ENCODE assay signal across 14 cellular contexts in genomic region chr20:57263127-57263609, GRCh38. TPM values are rescaled to one million over a fixed set of nuclear protein-coding genes. Genes with fewer than 3 reads are reported as not detected.
DNase-seq lines count a peak whose midpoint lies in the region; ATAC-seq and TF ChIP-seq lines count a peak whose summit lies in the region.
"Had no signal": no experiment of that assay in that cellular context is flagged by ENCODE, and none has a peak within 500 bp of the region (broad histone marks: within the 10 kb centered on the region; RNA-seq: fewer than 3 reads in every experiment).

No MANE protein-coding gene starts in this region.

- H3K9me3 ChIP-seq in DOHH2 (ENCODE audit: control insufficient read depth, insufficient read depth, low read length): no peaks in the 10 kb centered on the region
- no peaks in the 10 kb centered on the region for H3K9me3 ChIP-seq in Karpas-422 (ENCODE audit: low read length)
- no peaks in the 10 kb centered on the region for H3K9me3 ChIP-seq in adrenal gland (replicated peaks in 1 of 3)
- H3K9me3 ChIP-seq: uterus had no signal

- H3K4me3 Mint-ChIP-seq in nephron: peak overlapping the region; percentile 85 to 93 (median 86)
- H3K4me3 Mint-ChIP-seq in activated CD8-positive, alpha-beta T cell treated with anti-CD3 and anti-CD28 coated beads for 36 hours: no peak overlapping the region

- H3K36me3 ChIP-seq in DOHH2 (ENCODE audit: control insufficient read depth, low read length): peaks cover 89% of the 10 kb centered on the region
- no peaks in the 10 kb centered on the region for H3K36me3 ChIP-seq in Karpas-422 (ENCODE audit: insufficient read depth, low read length)
- no peaks in the 10 kb centered on the region for H3K36me3 ChIP-seq in adrenal gland (replicated peaks in 1 of 2)
- H3K36me3 ChIP-seq: uterus had no signal

- CTCF ChIA-PET in activated CD8-positive, alpha-beta T cell treated with anti-CD3 and anti-CD28 coated beads for 36 hours (lab: Charles Lee): interaction anchor here (1.4 kb wide), 1 partner anchor 16 kb away, joined by 4 read pairs; no protein-coding TSS in a partner anchor

- no peak for ATAC-seq in activated CD8-positive, alpha-beta T cell treated with anti-CD3 and anti-CD28 coated beads for 36 hours

- TF ChIP-seq POLR2A in adrenal gland (IDR thresholded peaks at IDR 0.05): no peak

- no peak for DNase-seq in Karpas-422
- no peak for DNase-seq in dorsolateral prefrontal cortex
- no peak for DNase-seq in adrenal gland
- DNase-seq in activated gamma-delta T cell treated with Interleukin-2 at 50 U/mL for 16 hours: no peak
- DNase-seq in NCI-H2107 (lab: John Stamatoyannopoulos, UW): no peak
- no peak for DNase-seq in activated CD8-positive, alpha-beta T cell treated with anti-CD3 and anti-CD28 coated beads for 36 hours
- DNase-seq: activated gamma-delta T cell; small intestine; stimulated activated naive CD4-positive, alpha-beta T cell treated with Interleukin-2 at 50 U/mL for 16 hours; uterus had no signal

- peak overlapping the region; percentile 69; the same call in 1 of the 2 replicates for H2AFZ ChIP-seq in Karpas-422 (ENCODE audit: low read length)

- H3K79me2 ChIP-seq in DOHH2 (ENCODE audit: control insufficient read depth, low read length) (peaks cover 100% of the 10 kb centered on the region), Karpas-422 (ENCODE audit: low read length) (no peaks in the 10 kb centered on the region)

- H3K27me3 ChIP-seq in DOHH2 (ENCODE audit: control insufficient read depth, low read length) (no peaks in the 10 kb centered on the region), Karpas-422 (ENCODE audit: low read length) (no peaks in the 10 kb centered on the region), dorsolateral prefrontal cortex (peaks cover 0 to 94% (median 65%) of the 10 kb centered on the region in 45 donors), adrenal gland (peaks cover 61% of the 10 kb centered on the region)

- 55 to 72% (median 60%) methylated on average over 7 of the region's 7 CpGs for whole genome bisulfite sequencing in adrenal gland, 4 donors

- H3K9ac ChIP-seq in Karpas-422 (ENCODE audit: low read length): no peak overlapping the region

- H3F3A ChIP-seq in DOHH2 (ENCODE audit: control insufficient read depth, insufficient read depth): peaks cover 22% of the 10 kb centered on the region

- peaks cover 73% of the 10 kb centered on the region for H3K4me1 Mint-ChIP-seq in nephron
- peaks cover 5% of the 10 kb centered on the region for H3K4me1 Mint-ChIP-seq in activated CD8-positive, alpha-beta T cell treated with anti-CD3 and anti-CD28 coated beads for 36 hours (ENCODE audit: low read depth)

- H3K9me3 Mint-ChIP-seq in nephron: no peaks in the 10 kb centered on the region
- H3K9me3 Mint-ChIP-seq in activated CD8-positive, alpha-beta T cell treated with anti-CD3 and anti-CD28 coated beads for 36 hours: no peaks in the 10 kb centered on the region

- H3K36me3 Mint-ChIP-seq in nephron (ENCODE audit: low read depth): no peaks in the 10 kb centered on the region
- no peaks in the 10 kb centered on the region for H3K36me3 Mint-ChIP-seq in activated CD8-positive, alpha-beta T cell treated with anti-CD3 and anti-CD28 coated beads for 36 hours (ENCODE audit: low read depth)

- intact Hi-C loops in dorsolateral prefrontal cortex (cut with DNase I) (loop anchor here in 1 of 2 donors (10.0 kb wide), 2 partner anchors 72 to 178 kb away; no protein-coding TSS in a partner anchor), adrenal gland (cut with DNase I) (no loop called here)
- intact Hi-C loops in activated CD8-positive, alpha-beta T cell treated with anti-CD3 and anti-CD28 coated beads for 36 hours (cut with micrococcal nuclease): no loop called here

- POLR2A ChIA-PET in activated CD8-positive, alpha-beta T cell treated with anti-CD3 and anti-CD28 coated beads for 36 hours (lab: Charles Lee): no interaction called here

- TF ChIP-seq CTCF in DOHH2 (IDR thresholded peaks at IDR 0.05; ENCODE audit: low read depth, low read length, poor library complexity, severe bottlenecking) (no peak), dorsolateral prefrontal cortex (IDR thresholded peaks at IDR 0.05 in 54 of 56, conservative IDR thresholded peaks at IDR 0.05 in 2 of 56; ENCODE audit: low read depth in 1 of 56, partially characterized antibody in 56 of 56) (no peak), nephron (IDR thresholded peaks at IDR 0.05; ENCODE audit: unreplicated experiment in 3 of 3) (no peak), adrenal gland (IDR thresholded peaks at IDR 0.05) (no peak)
- no peak for TF ChIP-seq CTCF in activated CD8-positive, alpha-beta T cell treated with anti-CD3 and anti-CD28 coated beads for 36 hours (IDR thresholded peaks at IDR 0.05)

- H4K20me1 ChIP-seq in DOHH2 (ENCODE audit: control insufficient read depth, insufficient read depth, low read depth, low read length) (peaks cover 50% of the 10 kb centered on the region), Karpas-422 (ENCODE audit: insufficient read depth, low read depth, low read length) (no peaks in the 10 kb centered on the region)

- H3K4me3 ChIP-seq in DOHH2 (ENCODE audit: low read length) (peak overlapping the region; percentile 86), Karpas-422 (ENCODE audit: low read length) (no peak overlapping the region), dorsolateral prefrontal cortex (peak overlapping the region in 40 of 59 donors; percentile 2 to 73 (median 62)), adrenal gland (no peak overlapping the region)
- H3K4me3 ChIP-seq: uterus had no signal

- H3K4me1 ChIP-seq in DOHH2 (ENCODE audit: control insufficient read depth, low read length): peaks cover 58% of the 10 kb centered on the region
- peaks cover 4% of the 10 kb centered on the region; the same call in 1 of the 2 replicates for H3K4me1 ChIP-seq in Karpas-422 (ENCODE audit: low read length)
- no peaks in the 10 kb centered on the region for H3K4me1 ChIP-seq in adrenal gland (replicated peaks in 1 of 2)

- H3K27ac Mint-ChIP-seq in nephron: peak overlapping the region; percentile 77 to 93 (median 86)
- no peak overlapping the region for H3K27ac Mint-ChIP-seq in activated CD8-positive, alpha-beta T cell treated with anti-CD3 and anti-CD28 coated beads for 36 hours

- H3K27ac ChIP-seq in DOHH2 (ENCODE audit: low read depth, low read length) (peak overlapping the region; percentile 94), Karpas-422 (ENCODE audit: low read length) (no peak overlapping the region), dorsolateral prefrontal cortex (peak overlapping the region in 41 of 59 donors; percentile 3 to 83 (median 52)), adrenal gland (no peak overlapping the region)
- H3K27ac ChIP-seq: uterus had no signal

- peak overlapping the region; percentile 96 for H3K4me2 ChIP-seq in DOHH2 (ENCODE audit: low read length)
- H3K4me2 ChIP-seq in Karpas-422 (ENCODE audit: low read depth, low read length, poor library complexity, severe bottlenecking): no peak overlapping the region

- H3K27me3 Mint-ChIP-seq in nephron (ENCODE audit: low read depth): peaks cover 82% of the 10 kb centered on the region
- peaks cover 70% of the 10 kb centered on the region for H3K27me3 Mint-ChIP-seq in activated CD8-positive, alpha-beta T cell treated with anti-CD3 and anti-CD28 coated beads for 36 hours

- H3K9me2 ChIP-seq in DOHH2 (replicated peaks; ENCODE audit: control insufficient read depth, low read length): no peaks in the 10 kb centered on the region
- no peaks in the 10 kb centered on the region for H3K9me2 ChIP-seq in Karpas-422 (replicated peaks; ENCODE audit: insufficient read depth, low read length)

RNA-seq across cellular contexts. Expression of gene BMP7, which starts 3.3 kb away (rescaled TPM):
- not detected in 2 replicates for total RNA-seq in Karpas-422 (2014; rRNA removed; shearing (Covaris generic); ENCODE audit: low replicate concordance)
- total RNA-seq in dorsolateral prefrontal cortex (10 to 100 TPM; 16.7 to 67.3 (median 29.8) TPM), adrenal gland (1 to 10 TPM in 3 of 8 donors, under 1 TPM in 2, not detected in 3; 0.74 to 6.7 (median 3.2) TPM)
- polyA plus RNA-seq in adrenal gland: 1 to 10 TPM; 1.2 to 6.2 (median 2.2) TPM
- total RNA-seq in activated CD8-positive, alpha-beta T cell treated with anti-CD3 and anti-CD28 coated beads for 36 hours: not detected
- total RNA-seq: dermis microvascular lymphatic vessel endothelial cell, lung microvascular endothelial cell had no signal

Comparison
In these comparisons a context has a peak if more than half of its experiments do, and no peak if none do; other contexts are left out.
1. H3K27ac ChIP-seq: peak in DOHH2 (single experiment) and dorsolateral prefrontal cortex (41 of 59); none in Karpas-422 (single experiment) and adrenal gland (0 of 5).
2. H3K4me3 ChIP-seq: peak in DOHH2 (single experiment) and dorsolateral prefrontal cortex (40 of 59); none in Karpas-422 (single experiment) and adrenal gland (0 of 4).